ENCODE assay signal across 8 cellular contexts in genomic region chr18:2571200-2572143, GRCh38. TPM values are rescaled to one million over a fixed set of nuclear protein-coding genes. Genes with fewer than 3 reads are reported as not detected.
A peak's percentile ranks its signal among the peaks of the same experiment; 100 is the strongest.
DNase-seq lines count a peak whose midpoint lies in the region; ATAC-seq, FAIRE-seq and TF ChIP-seq lines count a peak whose summit lies in the region.

Gene METTL4, minus strand, starts transcription at chr18:2571505. Its CDS starts 4,289 bp downstream, at chr18:2567216.
Gene NDC80, plus strand, starts transcription at chr18:2571557. Its CDS starts 1,429 bp downstream, at chr18:2572986.

- H3K4me3 ChIP-seq in right atrium auricular region: peak within 1 kb of the TSS; percentile 71 to 81
- peak within 1 kb of the TSS; percentile 81 for H3K4me3 ChIP-seq in psoas muscle

- FAIRE-seq in urothelium cell line (lab: Jason Lieb, UNC): peak; percentile 99

- H3K27ac ChIP-seq in right atrium auricular region (peak within 1 kb of the TSS; percentile 96 to 97), psoas muscle (peak within 1 kb of the TSS; percentile 96)

- H3K9me3 ChIP-seq in T-helper 17 cell (ENCODE audit: control insufficient read depth, low read length, poor library complexity, severe bottlenecking) (no peaks in the 10 kb centered on the region), right atrium auricular region (no peaks in the 10 kb centered on the region), psoas muscle (no peaks in the 10 kb centered on the region)

- peak; percentile 82 for DNase-seq in GM13977 (ENCODE audit: low spot score)
- peak; percentile 89 to 98 (median 94) for DNase-seq in NCI-H1417 (lab: John Stamatoyannopoulos, UW)
- DNase-seq in T-helper 17 cell: peak; percentile 68 to 72 (median 70)
- DNase-seq in amygdala (lab: John Stamatoyannopoulos, UW): peak; percentile 10 to 91 (median 72)
- peak; percentile 85 for DNase-seq in right atrium auricular region (ENCODE audit: low spot score)
- peak; percentile 83 to 92 for DNase-seq in psoas muscle
- peak; percentile 99 for DNase-seq in urothelium cell line (ENCODE audit: low spot score)

- peak within 1 kb of the TSS; percentile 99 for H3K4me3 Mint-ChIP-seq in T-helper 17 cell

- H3K36me3 Mint-ChIP-seq in T-helper 17 cell (ENCODE audit: low read depth): peaks cover 4% of the 10 kb centered on the region

- H3K27me3 ChIP-seq in right atrium auricular region (no peaks in the 10 kb centered on the region), psoas muscle (ENCODE audit: insufficient read depth in 3 of 3, low read length in 2 of 3) (no peaks in the 10 kb centered on the region)

- no peaks in the 10 kb centered on the region for H3K27me3 Mint-ChIP-seq in T-helper 17 cell

- intact Hi-C loops in psoas muscle (cut with DNase I): loop anchor here in 1 of 2 donors (5.0 kb wide), 1 partner anchor 86 kb away; the partner anchor contains the start of gene SMCHD1

- TF ChIP-seq CTCF in GM13977 (IDR thresholded peaks at IDR 0.05; ENCODE audit: extremely low read depth, insufficient read depth, missing control alignments) (no peak), right atrium auricular region (IDR thresholded peaks at IDR 0.05) (peak in 1 of 2 donors; percentile 18), psoas muscle (IDR thresholded peaks at IDR 0.05) (no peak)

- peaks cover 44% of the 10 kb centered on the region for H3K4me1 Mint-ChIP-seq in T-helper 17 cell

- peak within 1 kb of the TSS; percentile 100 for H3K27ac Mint-ChIP-seq in T-helper 17 cell

- 0% methylated on average over 53 of the region's 53 CpGs for WGBS in psoas muscle, 3 donors

- H3K4me1 ChIP-seq in right atrium auricular region (peaks cover 0 to 17% of the 10 kb centered on the region in 2 donors), psoas muscle (peaks cover 15% of the 10 kb centered on the region)

- in situ Hi-C loops in GM13977 (cut with MboI; ENCODE audit: low pct_unique_long_range_greater_than_20kb, low sequenced_read_pairs, unreplicated experiment): no loop called here

- ATAC-seq in HG02763 (IDR thresholded peaks at IDR 0.05; ENCODE audit: unreplicated experiment) (peak; percentile 74), T-helper 17 cell (peak; percentile 83), psoas muscle (peak; percentile 94 to 98 (median 94))

- no peaks in the 10 kb centered on the region for H3K36me3 ChIP-seq in right atrium auricular region
- H3K36me3 ChIP-seq in psoas muscle (ENCODE audit: insufficient read depth in 1 of 2, low read depth in 1 of 2): peaks cover 0 to 9% of the 10 kb centered on the region in 2 donors

RNA-seq across cellular contexts. Expression of gene METTL4, which starts in this region (rescaled TPM):
- total RNA-seq in T-helper 17 cell: 10 to 100 TPM; 13.7 to 14.1 TPM
- 1 to 10 TPM; 4.2 to 6.1 TPM for total RNA-seq in right atrium auricular region
- 1 to 10 TPM; 3.7 to 5.0 (median 3.9) TPM for total RNA-seq in psoas muscle
- polyA plus RNA-seq in psoas muscle: 1 to 10 TPM; 2.7 to 4.9 (median 4.5) TPM

RNA-seq across cellular contexts. Expression of gene NDC80, which starts in this region (rescaled TPM):
- total RNA-seq in T-helper 17 cell: 1 to 10 TPM; 8.2 to 9.6 TPM
- under 1 TPM in 1 of 2 donors, not detected in 1; 0.74 TPM for total RNA-seq in right atrium auricular region
- total RNA-seq in psoas muscle: under 1 TPM in 3 of 4 donors, not detected in 1; 0.17 to 0.42 (median 0.21) TPM
- under 1 TPM in 2 of 3 donors, not detected in 1; 0.12 to 0.13 TPM for polyA plus RNA-seq in psoas muscle

Comparison
In these comparisons a context has a peak if more than half of its experiments do, and no peak if none do; other contexts are left out.
1. Peak in every context shown above with its lines: DNase-seq, ATAC-seq, H3K4me3 ChIP-seq and H3K27ac ChIP-seq.
2. RNA of gene NDC80 (total RNA-seq): 8.2 to 9.6 TPM in T-helper 17 cell; 0.74 TPM in right atrium auricular region and 0.17 to 0.42 TPM in psoas muscle; every median in the first group is over 4 times any median in the second.